In genomic region chr14:103676881-103677675, GRCh38 we compare ENCODE assay signal across 14 cellular contexts.
"Had no signal": no experiment of that assay in that cellular context is flagged by ENCODE, and none has a peak within 500 bp of the region (broad histone marks: within the 10 kb centered on the region; RNA-seq: fewer than 3 reads in every experiment).

No MANE protein-coding gene starts in this region.

- H3K27me3 ChIP-seq: SJCRH30, spleen had no signal

- H3K9me3 Mint-ChIP-seq: activated CD4-positive, alpha-beta memory T cell treated with anti-CD3 and anti-CD28 coated beads for 36 hours; activated naive CD8-positive, alpha-beta T cell treated with anti-CD3 and anti-CD28 coated beads, Interleukin-2, amount 50 U/mL, for 24 hours; activated T-cell treated with anti-CD3 and anti-CD28 coated beads, Interleukin-2, amount 50 U/mL, for 72 hours; dendritic cell treated with granulocyte-macrophage colony-stimulating factor and Interleukin-4, amounts not matched to agents 40 ng/mL and 50 ng/mL, for 4 days; immature natural killer cell had no signal

- H3K4me3 Mint-ChIP-seq: activated CD4-positive, alpha-beta memory T cell treated with anti-CD3 and anti-CD28 coated beads for 36 hours; activated naive CD8-positive, alpha-beta T cell treated with anti-CD3 and anti-CD28 coated beads, Interleukin-2, amount 50 U/mL, for 24 hours; activated T-cell treated with anti-CD3 and anti-CD28 coated beads, Interleukin-2, amount 50 U/mL, for 72 hours; dendritic cell treated with granulocyte-macrophage colony-stimulating factor and Interleukin-4, amounts not matched to agents 40 ng/mL and 50 ng/mL, for 4 days; immature natural killer cell had no signal

- H3K9me3 ChIP-seq: SJCRH30, spleen had no signal

- H3K9ac ChIP-seq: parathyroid adenoma had no signal

- H3K27me3 Mint-ChIP-seq: activated CD4-positive, alpha-beta memory T cell treated with anti-CD3 and anti-CD28 coated beads for 36 hours; activated naive CD8-positive, alpha-beta T cell treated with anti-CD3 and anti-CD28 coated beads, Interleukin-2, amount 50 U/mL, for 24 hours; dendritic cell treated with granulocyte-macrophage colony-stimulating factor and Interleukin-4, amounts not matched to agents 40 ng/mL and 50 ng/mL, for 4 days had no signal

- H3K27ac ChIP-seq: parathyroid adenoma, SJCRH30 had no signal

- H2AFZ ChIP-seq: parathyroid adenoma had no signal

- H3K4me3 ChIP-seq: SJCRH30, spleen had no signal

- H3K4me1 ChIP-seq: parathyroid adenoma, SJCRH30 had no signal

- H3K27ac Mint-ChIP-seq: activated CD4-positive, alpha-beta memory T cell treated with anti-CD3 and anti-CD28 coated beads for 36 hours; activated naive CD8-positive, alpha-beta T cell treated with anti-CD3 and anti-CD28 coated beads, Interleukin-2, amount 50 U/mL, for 24 hours; activated T-cell treated with anti-CD3 and anti-CD28 coated beads, Interleukin-2, amount 50 U/mL, for 72 hours; dendritic cell treated with granulocyte-macrophage colony-stimulating factor and Interleukin-4, amounts not matched to agents 40 ng/mL and 50 ng/mL, for 4 days had no signal

- DNase-seq: activated CD4-positive, alpha-beta memory T cell treated with anti-CD3 and anti-CD28 coated beads for 36 hours; activated CD4-positive, CD25-positive, alpha-beta regulatory T cell treated with anti-CD3 and anti-CD28 coated beads, Interleukin-2, amount 50 U/mL, for 72 hours; activated naive CD8-positive, alpha-beta T cell treated with anti-CD3 and anti-CD28 coated beads, Interleukin-2, amount 50 U/mL, for 24 hours; activated T-cell treated with anti-CD3 and anti-CD28 coated beads, Interleukin-2, amount 50 U/mL, for 72 hours; erythroblast; immature natural killer cell; SJCRH30; spleen; stimulated activated CD4-positive, alpha-beta T cell treated with anti-CD3 and anti-CD28 coated beads, Interleukin-2, amount 100 ng/mL, for 24 hours; stimulated activated naive CD4-positive, alpha-beta T cell treated with Interleukin-2 at 50 U/mL for 16 hours; SW 1271; trophoblast cell had no signal

- ATAC-seq: activated naive CD8-positive, alpha-beta T cell treated with anti-CD3 and anti-CD28 coated beads, Interleukin-2, amount 50 U/mL, for 24 hours; activated T-cell treated with anti-CD3 and anti-CD28 coated beads, Interleukin-2, amount 50 U/mL, for 72 hours had no signal
